Comparison of ENCODE assay signal across 9 cellular contexts in genomic region chr1:244047739-244048565, GRCh38. TPM values are rescaled to one million over a fixed set of nuclear protein-coding genes. Genes with fewer than 3 reads are reported as not detected.
A peak's percentile ranks its signal among the peaks of the same experiment; 100 is the strongest.
DNase-seq lines count a peak whose midpoint lies in the region; ATAC-seq, FAIRE-seq and TF ChIP-seq lines count a peak whose summit lies in the region.
"Had no signal": no experiment of that assay in that cellular context is flagged by ENCODE, and none has a peak within 500 bp of the region (broad histone marks: within the 10 kb centered on the region; RNA-seq: fewer than 3 reads in every experiment).

No MANE protein-coding gene starts in this region.

- H3K36me3 ChIP-seq in BE2C: peaks cover 4% of the 10 kb centered on the region; the same call in 1 of the 2 replicates

- TF ChIP-seq CTCF in BE2C (IDR thresholded peaks at IDR 0.05; ENCODE audit: low read depth, low read length): no peak
- TF ChIP-seq CTCF in choroid plexus epithelial cell (conservative IDR thresholded peaks at IDR 0.05; ENCODE audit: low read depth, low read length): no peak

- CTCF ChIA-PET in activated CD4-positive, alpha-beta T cell treated with anti-CD3 and anti-CD28 coated beads for 36 hours (lab: Charles Lee): interaction anchor here (0.6 kb wide), 1 partner anchor 155 kb away, joined by 3 read pairs; no protein-coding TSS in a partner anchor

- H3K27ac Mint-ChIP-seq in activated CD4-positive, alpha-beta T cell treated with anti-CD3 and anti-CD28 coated beads for 36 hours: peak overlapping the region; percentile 97

- peaks cover 2% of the 10 kb centered on the region for H3K36me3 Mint-ChIP-seq in activated CD4-positive, alpha-beta T cell treated with anti-CD3 and anti-CD28 coated beads for 36 hours (ENCODE audit: low read depth)

- H3K9me3 Mint-ChIP-seq in activated CD4-positive, alpha-beta T cell treated with anti-CD3 and anti-CD28 coated beads for 36 hours (ENCODE audit: low read depth): no peaks in the 10 kb centered on the region

- H3K27me3 ChIP-seq in BE2C: no peaks in the 10 kb centered on the region

- POLR2A ChIA-PET in activated CD4-positive, alpha-beta T cell treated with anti-CD3 and anti-CD28 coated beads for 36 hours (lab: Charles Lee): interaction anchor here (0.5 to 1.2 kb wide), 5 partner anchors 8 to 793 kb away, joined by 3 to 5 read pairs (median 3); partner anchors contain the start of gene CEP170

- peak overlapping the region; percentile 93 for H3K4me3 Mint-ChIP-seq in activated CD4-positive, alpha-beta T cell treated with anti-CD3 and anti-CD28 coated beads for 36 hours

- peak; percentile 73 for ATAC-seq in HG03442 (IDR thresholded peaks at IDR 0.05; ENCODE audit: unreplicated experiment)
- peak; percentile 92 for ATAC-seq in activated CD4-positive, alpha-beta T cell treated with anti-CD3 and anti-CD28 coated beads for 36 hours

- no peaks in the 10 kb centered on the region for H3K27me3 Mint-ChIP-seq in activated CD4-positive, alpha-beta T cell treated with anti-CD3 and anti-CD28 coated beads for 36 hours

- peaks cover 35% of the 10 kb centered on the region for H3K4me1 Mint-ChIP-seq in activated CD4-positive, alpha-beta T cell treated with anti-CD3 and anti-CD28 coated beads for 36 hours

- FAIRE-seq in GM19239 (lab: Jason Lieb, UNC): peak; percentile 95
- FAIRE-seq: endometrium had no signal

- intact Hi-C loops in activated CD4-positive, alpha-beta T cell treated with anti-CD3 and anti-CD28 coated beads for 36 hours (cut with DNase I, micrococcal nuclease): loop anchor here (1.0 to 10.0 kb wide), 13 partner anchors 197 to 817 kb away; partner anchors contain the start of genes AKT3 (in 2 of the 2), CEP170 (in 2 of the 2), ADSS2 (in 1 of the 2) and COX20 (in 1 of the 2)

- no peaks in the 10 kb centered on the region for H3K9me3 ChIP-seq in BE2C

- DNase-seq in BE2C (peak; percentile 100), GM19239 (ENCODE audit: insufficient read length, low spot score) (peak; percentile 93), NCI-H510A treated with DMSO at 0.1 percent for 48 hours (lab: John Stamatoyannopoulos, UW) (peak; percentile 88), choroid plexus epithelial cell (ENCODE audit: low read depth) (peak; percentile 100), kidney tubule cell (ENCODE audit: low spot score) (peak; percentile 99)
- peak; percentile 98 for DNase-seq in activated CD4-positive, alpha-beta T cell treated with anti-CD3 and anti-CD28 coated beads for 36 hours
- DNase-seq in stimulated activated CD4-positive, alpha-beta T cell treated with anti-CD3 and anti-CD28 coated beads, Interleukin-1b, Interleukin-23, amount 100 ng/mL, for 1 hour (ENCODE audit: low read depth in 2 of 2): peak; percentile 83 to 99

- peak overlapping the region; percentile 92 for H3K4me3 ChIP-seq in BE2C (ENCODE audit: low read depth, low read length)
- peak overlapping the region; percentile 85 for H3K4me3 ChIP-seq in choroid plexus epithelial cell (ENCODE audit: low read depth, low read length)

- H3K4me1 ChIP-seq in BE2C: peaks cover 4% of the 10 kb centered on the region; the same call in 1 of the 2 replicates

RNA-seq across cellular contexts. Expression of gene ZBTB18, which starts 3.1 kb away (rescaled TPM):
- 23.9 TPM for polyA plus RNA-seq in BE2C (2012; ENCODE audit: insufficient read depth, insufficient read length, low read depth)
- total RNA-seq in activated CD4-positive, alpha-beta T cell treated with anti-CD3 and anti-CD28 coated beads for 36 hours: 1 to 10 TPM; 5.0 to 5.3 TPM

Comparison
In these comparisons a context has a peak if more than half of its experiments do, and no peak if none do; other contexts are left out.
1. Peak in every context shown above with its lines: DNase-seq, ATAC-seq and H3K4me3 ChIP-seq.